ENCODE assay signal across 18 cellular contexts in genomic region chr1:12469493-12469892, GRCh38.
DNase-seq lines count a peak whose midpoint lies in the region; ATAC-seq and TF ChIP-seq lines count a peak whose summit lies in the region.
"Had no signal": no experiment of that assay in that cellular context is flagged by ENCODE, and none has a peak within 500 bp of the region (broad histone marks: within the 10 kb centered on the region; RNA-seq: fewer than 3 reads in every experiment).

No MANE protein-coding gene starts in this region.

- H3K4me3 Mint-ChIP-seq in type B pancreatic cell = no peak overlapping the region

- DNase-seq in BE2C (peak; percentile 26), COLO668 (lab: John Stamatoyannopoulos, UW; ENCODE audit: unreplicated experiment) (peak; percentile 66), NCI-H82 treated with DMSO at 0.1 percent for 48 hours (lab: John Stamatoyannopoulos, UW; ENCODE audit: unreplicated experiment) (peak; percentile 34), left kidney (ENCODE audit: low read depth, low spot score) (peak; percentile 47), type B pancreatic cell (ENCODE audit: extremely low spot score, unreplicated experiment) (no peak)
- DNase-seq: activated T-cell treated with anti-CD3 and anti-CD28 coated beads for 4 hours; cerebellar nuclear complex; DMS79; foreskin fibroblast; HCEC 1CT; KBM-7; NCI-H1694 treated with DMSO at 0.1 percent for 48 hours; SIG-M5; small intestine; stimulated activated naive CD4-positive, alpha-beta T cell treated with Interleukin-2 at 50 U/mL for 16 hours had no signal

- no peak overlapping the region for H3K27ac Mint-ChIP-seq in type B pancreatic cell

- no peaks in the 10 kb centered on the region for H3K9me3 ChIP-seq in BE2C
- H3K9me3 ChIP-seq: neutrophil had no signal

- H3K27me3 Mint-ChIP-seq in type B pancreatic cell = no peaks in the 10 kb centered on the region

- H3K4me1 ChIP-seq in BE2C = no peaks in the 10 kb centered on the region

- H3K36me3 Mint-ChIP-seq in type B pancreatic cell = peaks cover 30% of the 10 kb centered on the region

- H3K4me3 ChIP-seq in BE2C (ENCODE audit: low read depth, low read length) = no peak overlapping the region

- no peaks in the 10 kb centered on the region for H3K27me3 ChIP-seq in BE2C
- H3K27me3 ChIP-seq: neutrophil had no signal

- TF ChIP-seq CTCF in BE2C (IDR thresholded peaks at IDR 0.05; ENCODE audit: low read depth, low read length) (no peak), type B pancreatic cell (conservative IDR thresholded peaks at IDR 0.05) (no peak)

- H3K9me3 Mint-ChIP-seq in type B pancreatic cell = no peaks in the 10 kb centered on the region

- H3K4me1 Mint-ChIP-seq in type B pancreatic cell (ENCODE audit: unreplicated experiment) = peaks cover 60% of the 10 kb centered on the region

- no peaks in the 10 kb centered on the region for H3K36me3 ChIP-seq in BE2C

- ATAC-seq in GM21619 (IDR thresholded peaks at IDR 0.05; ENCODE audit: unreplicated experiment) = no peak
- ATAC-seq in GM21786 (IDR thresholded peaks at IDR 0.05; ENCODE audit: unreplicated experiment) = no peak
